Comparison of ENCODE assay signal across 10 cellular contexts in the genomic region with DNA sequence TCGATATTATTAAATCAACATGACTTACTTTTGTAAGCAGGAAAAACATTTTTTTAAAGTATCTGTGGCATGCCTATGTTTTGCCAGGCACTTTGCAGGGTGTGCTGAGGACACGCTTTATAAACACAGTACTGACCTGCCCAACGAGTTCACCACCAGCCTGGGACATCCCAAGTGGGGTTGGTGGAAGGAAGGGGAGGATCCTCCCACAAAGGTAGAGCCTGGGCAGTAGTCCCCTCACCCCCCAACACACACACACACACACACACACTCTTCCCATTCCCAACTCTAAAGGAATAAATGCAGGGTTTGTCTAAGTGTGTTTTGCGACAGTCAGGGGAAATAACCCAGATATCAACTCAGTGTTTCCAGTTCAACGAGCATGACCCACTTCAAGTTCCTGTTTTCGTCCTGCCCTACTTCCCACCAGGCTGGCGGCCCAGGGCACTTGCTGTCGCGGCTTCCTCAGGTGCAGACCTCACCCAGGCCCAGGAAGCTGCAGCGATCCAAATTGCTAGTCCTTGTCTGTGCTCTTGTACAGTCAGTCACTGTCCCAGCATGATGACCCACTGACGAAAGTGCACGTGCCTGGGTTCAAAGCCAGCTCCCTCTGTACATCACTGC. TPM values are rescaled to one million over a fixed set of nuclear protein-coding genes. Genes with fewer than 3 reads are reported as not detected.
DNase-seq lines count a peak whose midpoint lies in the region; ATAC-seq and TF ChIP-seq lines count a peak whose summit lies in the region.
"Had no signal": no experiment of that assay in that cellular context is flagged by ENCODE, and none has a peak within 500 bp of the region (broad histone marks: within the 10 kb centered on the region; RNA-seq: fewer than 3 reads in every experiment).

No MANE protein-coding gene starts in this region.

- H3K4me1 ChIP-seq in ascending aorta: peaks cover 5 to 36% of the 10 kb centered on the region in 2 donors
- peaks cover 44 to 79% of the 10 kb centered on the region in 2 donors for H3K4me1 ChIP-seq in muscle layer of duodenum (ENCODE audit: control insufficient read depth in 1 of 2, insufficient read depth in 2 of 2, low read length in 2 of 2)
- H3K4me1 ChIP-seq in upper lobe of left lung: peaks cover 52 to 71% (median 66%) of the 10 kb centered on the region in 4 donors

- intact Hi-C loops in ascending aorta (cut with DNase I): loop anchor here (5.0 kb wide), 1 partner anchor 67 kb away; no protein-coding TSS in a partner anchor

- H3K36me3 ChIP-seq in ascending aorta: peaks cover 0 to 4% of the 10 kb centered on the region in 2 donors
- H3K36me3 ChIP-seq in muscle layer of duodenum (ENCODE audit: control insufficient read depth in 1 of 2, insufficient read depth in 2 of 2, low read length in 2 of 2): no peaks in the 10 kb centered on the region
- H3K36me3 ChIP-seq in upper lobe of left lung: peaks cover 0 to 9% (median 0%) of the 10 kb centered on the region in 4 donors

- no peak overlapping the region for H3K4me3 ChIP-seq in ascending aorta
- peak overlapping the region in 1 of 2 donors; percentile 2 for H3K4me3 ChIP-seq in muscle layer of duodenum (ENCODE audit: low read depth in 1 of 2, low read length in 2 of 2)
- peak overlapping the region in 1 of 4 donors; percentile 10 for H3K4me3 ChIP-seq in upper lobe of left lung
- H3K4me3 ChIP-seq: SK-N-MC had no signal

- H3K27ac ChIP-seq in ascending aorta: peak overlapping the region; percentile 48 to 51
- H3K27ac ChIP-seq in muscle layer of duodenum (ENCODE audit: low read length): peak overlapping the region; percentile 40
- peak overlapping the region; percentile 89 to 97 (median 92) for H3K27ac ChIP-seq in upper lobe of left lung
- H3K27ac ChIP-seq: 22Rv1, SK-N-MC had no signal

- TF ChIP-seq POLR2A in upper lobe of left lung (IDR thresholded peaks at IDR 0.05): peak in 1 of 4 donors; percentile 45

- DNase-seq in NCI-H1105 treated with DMSO at 0.1 percent for 48 hours (lab: John Stamatoyannopoulos, UW) (peak; percentile 27), NCI-H1105 (lab: John Stamatoyannopoulos, UW) (no peak), T-helper 2 cell (peak in 4 of 5 experiments; percentile 32 to 90 (median 40)), ascending aorta (ENCODE audit: low spot score in 2 of 2) (no peak), upper lobe of left lung (peak; percentile 75 to 80), SHP77 (lab: John Stamatoyannopoulos, UW) (no peak)

- TF ChIP-seq EP300 in upper lobe of left lung (IDR thresholded peaks at IDR 0.05): no peak

- H3K27me3 ChIP-seq in ascending aorta: no peaks in the 10 kb centered on the region
- H3K27me3 ChIP-seq in muscle layer of duodenum (ENCODE audit: low read depth, low read length): no peaks in the 10 kb centered on the region
- H3K27me3 ChIP-seq in upper lobe of left lung: no peaks in the 10 kb centered on the region

- ATAC-seq in upper lobe of left lung (ENCODE audit: low FRiP score in 2 of 2) (peak in 1 of 2 donors; percentile 61), GM18498 (IDR thresholded peaks at IDR 0.05; ENCODE audit: unreplicated experiment) (no peak)

- TF ChIP-seq CTCF in ascending aorta (IDR thresholded peaks at IDR 0.05) (no peak), upper lobe of left lung (IDR thresholded peaks at IDR 0.05) (no peak)

- 14 to 18% methylated on average over 10 to 12 of the region's 12 CpGs for WGBS in upper lobe of left lung, 2 donors

- no peaks in the 10 kb centered on the region for H3K9me3 ChIP-seq in ascending aorta
- H3K9me3 ChIP-seq in muscle layer of duodenum (ENCODE audit: control insufficient read depth in 1 of 2, low read length in 2 of 2): no peaks in the 10 kb centered on the region
- no peaks in the 10 kb centered on the region for H3K9me3 ChIP-seq in upper lobe of left lung

RNA-seq across cellular contexts. Expression of gene CERK, which starts 3.1 kb away (rescaled TPM):
- total RNA-seq in ascending aorta (27.5 TPM), upper lobe of left lung (10 to 100 TPM; 26.9 to 55.5 (median 32.7) TPM)

RNA-seq across cellular contexts. Expression of gene TBC1D22A, which starts 27.5 kb away (rescaled TPM):
- total RNA-seq in ascending aorta (87.8 TPM), upper lobe of left lung (10 to 100 TPM; 27.1 to 48.2 (median 35.3) TPM)

Comparison
In these comparisons a context has a peak if more than half of its experiments do, and no peak if none do; other contexts are left out.
1. DNase-seq: peak in NCI-H1105 treated with DMSO at 0.1 percent for 48 hours (single experiment), T-helper 2 cell (4 of 5) and upper lobe of left lung (2 of 2); none in NCI-H1105 (single experiment), ascending aorta (0 of 2) and SHP77 (0 of 2).
2. H3K27ac ChIP-seq: peak in every context shown above with its lines; median percentile 92 in upper lobe of left lung; 50 in ascending aorta; 40 in muscle layer of duodenum.